ENCODE assay signal across 17 cellular contexts in genomic region chr18:371616-371998, GRCh38.
A peak's percentile ranks its signal among the peaks of the same experiment; 100 is the strongest.
DNase-seq lines count a peak whose midpoint lies in the region; ATAC-seq and TF ChIP-seq lines count a peak whose summit lies in the region.
"Had no signal": no experiment of that assay in that cellular context is flagged by ENCODE, and none has a peak within 500 bp of the region (broad histone marks: within the 10 kb centered on the region; RNA-seq: fewer than 3 reads in every experiment).

No MANE protein-coding gene starts in this region.

- H3K4me3 ChIP-seq in WERI-Rb-1 (ENCODE audit: low read depth, low read length) (no peak overlapping the region; the same call in 1 of the 2 replicates), sigmoid colon (no peak overlapping the region)
- H3K4me3 ChIP-seq: PC-9 had no signal

- ATAC-seq in left ventricle myocardium superior = peak; percentile 56
- no peak for ATAC-seq in GM19324 (IDR thresholded peaks at IDR 0.05; ENCODE audit: low FRiP score, unreplicated experiment)
- ATAC-seq in GM19023 (IDR thresholded peaks at IDR 0.05; ENCODE audit: unreplicated experiment) = no peak
- ATAC-seq: effector memory CD8-positive, alpha-beta T cell; stimulated activated memory B cell treated with anti-CD40 and anti-IgM and Interleukin-4, amounts not matched to agents 10 μg/mL and 1 μg/mL and 100 μg/mL, for 72 hours; T-cell had no signal

- H3K4me1 ChIP-seq in sigmoid colon = peaks cover 0 to 52% (median 45%) of the 10 kb centered on the region in 4 donors

- TF ChIP-seq EP300 in sigmoid colon (IDR thresholded peaks at IDR 0.05) = no peak

- no peak for TF ChIP-seq POLR2A in sigmoid colon (IDR thresholded peaks at IDR 0.05)

- H3K27me3 ChIP-seq in WERI-Rb-1 (ENCODE audit: insufficient read depth, low read depth, severe bottlenecking) (no peaks in the 10 kb centered on the region), sigmoid colon (no peaks in the 10 kb centered on the region)

- H3K27ac ChIP-seq in WERI-Rb-1 (peak overlapping the region; percentile 73), sigmoid colon (peak overlapping the region; percentile 48 to 66 (median 54))
- H3K27ac ChIP-seq: PC-9 had no signal

- 69 to 78% methylated on average over 7 of the region's 7 CpGs for WGBS in sigmoid colon, 2 donors

- H3K36me3 ChIP-seq in WERI-Rb-1 = no peaks in the 10 kb centered on the region
- no peaks in the 10 kb centered on the region for H3K36me3 ChIP-seq in sigmoid colon

- DNase-seq in ELF-1 (ENCODE audit: low read depth, low spot score) (peak; percentile 79), WERI-Rb-1 (no peak), left ventricle myocardium superior (no peak), sigmoid colon (no peak), NCI-H1092 (lab: John Stamatoyannopoulos, UW) (no peak), epidermal melanocyte (ENCODE audit: insufficient read length, low spot score) (no peak)
- DNase-seq: activated naive CD4-positive, alpha-beta T cell treated with anti-CD3 and anti-CD28 coated beads for 36 hours; effector memory CD8-positive, alpha-beta T cell; HCEC 1CT; KG1; NCI-H146; NCI-H524; PC-9; T-cell had no signal

- intact Hi-C loops in left ventricle myocardium superior (cut with micrococcal nuclease) = no loop called here
- intact Hi-C loops in sigmoid colon (cut with DNase I) = no loop called here

- H3K9me3 ChIP-seq in WERI-Rb-1 (ENCODE audit: severe bottlenecking) = no peaks in the 10 kb centered on the region
- H3K9me3 ChIP-seq in sigmoid colon = no peaks in the 10 kb centered on the region

- TF ChIP-seq CTCF in WERI-Rb-1 (IDR thresholded peaks at IDR 0.05; ENCODE audit: low read depth, low read length) = no peak
- no peak for TF ChIP-seq CTCF in sigmoid colon (IDR thresholded peaks at IDR 0.05)
